In genomic region chr3:64599651-64600050, GRCh38 we compare ENCODE assay signal across 21 cellular contexts.
DNase-seq lines count a peak whose midpoint lies in the region; ATAC-seq and TF ChIP-seq lines count a peak whose summit lies in the region.
"Had no signal": no experiment of that assay in that cellular context is flagged by ENCODE, and none has a peak within 500 bp of the region (broad histone marks: within the 10 kb centered on the region; RNA-seq: fewer than 3 reads in every experiment).

No MANE protein-coding gene starts in this region.

- ATAC-seq in stimulated activated naive B cell treated with anti-CD40 and anti-IgM and Interleukin-4, amounts not matched to agents 10 μg/mL and 1 μg/mL and 100 μg/mL, for 72 hours (replicated peaks) = no peak

- peaks cover 88% of the 10 kb centered on the region for H3K36me3 Mint-ChIP-seq in endothelial cell (ENCODE audit: low read depth, unreplicated experiment)
- no peaks in the 10 kb centered on the region for H3K36me3 Mint-ChIP-seq in stimulated activated naive B cell treated with anti-CD40 and anti-IgM and Interleukin-4, amounts not matched to agents 10 μg/mL and 1 μg/mL and 100 μg/mL, for 72 hours
- H3K36me3 Mint-ChIP-seq: CD4-positive, CD25-positive, alpha-beta regulatory T cell had no signal

- peak overlapping the region; percentile 52 for H3K4me3 Mint-ChIP-seq in endothelial cell (ENCODE audit: unreplicated experiment)
- H3K4me3 Mint-ChIP-seq in stimulated activated naive B cell treated with anti-CD40 and anti-IgM and Interleukin-4, amounts not matched to agents 10 μg/mL and 1 μg/mL and 100 μg/mL, for 72 hours = no peak overlapping the region
- H3K4me3 Mint-ChIP-seq: B cell; CD4-positive, CD25-positive, alpha-beta regulatory T cell; HFFc6 had no signal

- no peaks in the 10 kb centered on the region for H3K9me3 Mint-ChIP-seq in endothelial cell (ENCODE audit: unreplicated experiment)
- peaks cover 2 to 3% of the 10 kb centered on the region in 2 donors for H3K9me3 Mint-ChIP-seq in stimulated activated naive B cell treated with anti-CD40 and anti-IgM and Interleukin-4, amounts not matched to agents 10 μg/mL and 1 μg/mL and 100 μg/mL, for 72 hours
- H3K9me3 Mint-ChIP-seq: HFFc6 had no signal

- no peak for TF ChIP-seq CTCF in endothelial cell (IDR thresholded peaks at IDR 0.05; ENCODE audit: unreplicated experiment)

- peak in 2 of 3 experiments; percentile 6 to 36 for DNase-seq in NCI-H1417 (lab: John Stamatoyannopoulos, UW)
- DNase-seq in NCI-H1417 treated with DMSO at 0.1 percent for 48 hours (lab: John Stamatoyannopoulos, UW) = no peak
- peak; percentile 10 for DNase-seq in NCI-H345 treated with DMSO at 0.1 percent for 48 hours (lab: John Stamatoyannopoulos, UW; ENCODE audit: unreplicated experiment)
- no peak for DNase-seq in endothelial cell (ENCODE audit: low spot score)
- DNase-seq in retina = peak; percentile 14
- no peak for DNase-seq in SHP77 treated with DMSO at 0.1 percent for 48 hours (lab: John Stamatoyannopoulos, UW)
- DNase-seq in stimulated activated naive B cell treated with anti-CD40 and anti-IgM and Interleukin-4, amounts not matched to agents 10 μg/mL and 1 μg/mL and 100 μg/mL, for 72 hours = no peak
- DNase-seq in GDM1 (lab: John Stamatoyannopoulos, UW) = no peak
- DNase-seq: CD4-positive, CD25-positive, alpha-beta regulatory T cell; DMS53; H7; HFFc6; IMR-90; NCI-H1694; NCI-H2081 treated with DMSO at 0.1 percent for 48 hours; NCI-H2227 treated with DMSO at 0.1 percent for 48 hours; NCI-H524 treated with DMSO at 0.1 percent for 48 hours; OCI-M1; Right ventricle myocardium superior; T-helper 1 cell had no signal

- peaks cover 8% of the 10 kb centered on the region for H3K27me3 Mint-ChIP-seq in endothelial cell (ENCODE audit: unreplicated experiment)
- H3K27me3 Mint-ChIP-seq in stimulated activated naive B cell treated with anti-CD40 and anti-IgM and Interleukin-4, amounts not matched to agents 10 μg/mL and 1 μg/mL and 100 μg/mL, for 72 hours = no peaks in the 10 kb centered on the region
- H3K27me3 Mint-ChIP-seq: B cell; CD4-positive, CD25-positive, alpha-beta regulatory T cell had no signal

- H3K4me1 Mint-ChIP-seq in endothelial cell (ENCODE audit: unreplicated experiment) = peaks cover 35% of the 10 kb centered on the region
- no peaks in the 10 kb centered on the region for H3K4me1 Mint-ChIP-seq in stimulated activated naive B cell treated with anti-CD40 and anti-IgM and Interleukin-4, amounts not matched to agents 10 μg/mL and 1 μg/mL and 100 μg/mL, for 72 hours
- H3K4me1 Mint-ChIP-seq: B cell; CD4-positive, CD25-positive, alpha-beta regulatory T cell had no signal

- no peak overlapping the region for H3K27ac Mint-ChIP-seq in endothelial cell (ENCODE audit: unreplicated experiment)
- H3K27ac Mint-ChIP-seq in stimulated activated naive B cell treated with anti-CD40 and anti-IgM and Interleukin-4, amounts not matched to agents 10 μg/mL and 1 μg/mL and 100 μg/mL, for 72 hours = no peak overlapping the region
- H3K27ac Mint-ChIP-seq: B cell; CD4-positive, CD25-positive, alpha-beta regulatory T cell; HFFc6 had no signal

Comparison
In these comparisons a context has a peak if more than half of its experiments do, and no peak if none do; other contexts are left out.
1. DNase-seq: peak in NCI-H1417 (2 of 3), NCI-H345 treated with DMSO at 0.1 percent for 48 hours (single experiment) and retina (single experiment); none in NCI-H1417 treated with DMSO at 0.1 percent for 48 hours (single experiment), endothelial cell (single experiment), SHP77 treated with DMSO at 0.1 percent for 48 hours (single experiment), stimulated activated naive B cell treated with anti-CD40 and anti-IgM and Interleukin-4, amounts not matched to agents 10 μg/mL and 1 μg/mL and 100 μg/mL, for 72 hours (single experiment) and GDM1 (single experiment).